1 cellular context compared by ENCODE assay signal in genomic region chr1:242189591-242189990, GRCh38.
TF ChIP-seq lines count a peak whose summit lies in the region.

No MANE protein-coding gene starts in this region.

TF ChIP-seq in A549, 52 proteins besides CTCF, POLR2A, EP300 and RAD21 (continued from another document):
- TF ChIP-seq ZFP36 (IDR thresholded peaks at IDR 0.05; ENCODE audit: borderline replicate concordance, partially characterized antibody): no peak
- no peak for TF ChIP-seq EHMT2 (IDR thresholded peaks at IDR 0.05; ENCODE audit: low read depth)
- no peak for TF ChIP-seq NPAS2 (CRISPR knock-in tag; IDR thresholded peaks at IDR 0.05; ENCODE audit: borderline replicate concordance)
